Comparison of ENCODE assay signal across 7 cellular contexts in genomic region chr15:74459798-74460197, GRCh38. TPM values are rescaled to one million over a fixed set of nuclear protein-coding genes. Genes with fewer than 3 reads are reported as not detected.
DNase-seq lines count a peak whose midpoint lies in the region; ATAC-seq and TF ChIP-seq lines count a peak whose summit lies in the region.
"Not testable (repeated sequence)": the region's sequence is repeated elsewhere in the genome, so short reads cannot be mapped to it uniquely, and the experiment has no call there.

No MANE protein-coding gene starts in this region.

- H3K18ac ChIP-seq in mesenchymal stem cell (ENCODE audit: low read depth in 1 of 2, low read length in 2 of 2): peak overlapping the region in 1 of 2 experiments; percentile 2

- H3K36me3 ChIP-seq in KMS-11 (ENCODE audit: insufficient read depth): not testable (repeated sequence)
- H3K36me3 ChIP-seq in mesenchymal stem cell (ENCODE audit: control insufficient read depth in 1 of 2, insufficient read depth in 2 of 2, low read depth in 1 of 2, low read length in 2 of 2) (peaks cover 8 to 30% of the 10 kb centered on the region in 2 experiments), psoas muscle (ENCODE audit: insufficient read depth in 1 of 2, low read depth in 1 of 2) (peaks cover 0 to 39% of the 10 kb centered on the region in 2 donors)

- not testable (repeated sequence) for H3K27me3 ChIP-seq in KMS-11 (ENCODE audit: insufficient read depth, low read depth); mesenchymal stem cell (ENCODE audit: control insufficient read depth in 1 of 2, insufficient read depth in 1 of 2, low read length in 2 of 2); psoas muscle (ENCODE audit: insufficient read depth in 3 of 3, low read length in 2 of 3)

- WGBS in mesenchymal stem cell: over 99% methylated on average over 14 of the region's 14 CpGs
- WGBS in psoas muscle, 3 donors: 93 to 95% (median 94%) methylated on average over 13 to 14 of the region's 14 CpGs

- not testable (repeated sequence) for DNase-seq in Calu3, T-cell, mesenchymal stem cell, psoas muscle

- H3K27ac Mint-ChIP-seq in Calu3 (ENCODE audit: unreplicated experiment); T-cell: not testable (repeated sequence)
- peak overlapping the region; percentile 97 for H3K27ac Mint-ChIP-seq in activated T-helper 17 cell treated with anti-CD3 and anti-CD28 coated beads, Interleukin-2, amount 50 U/mL, for 72 hours
- H3K27ac Mint-ChIP-seq in dendritic cell treated with granulocyte-macrophage colony-stimulating factor and Interleukin-4, amounts not matched to agents 40 ng/mL and 50 ng/mL, for 4 days: peak overlapping the region; percentile 82

- POLR2A ChIA-PET in T-cell (lab: Charles Lee): not testable (repeated sequence)

- H4K20me1 ChIP-seq in KMS-11 (ENCODE audit: insufficient read depth): not testable (repeated sequence)

- H3K79me1 ChIP-seq in mesenchymal stem cell (replicated peaks; ENCODE audit: low read length, poor library complexity, severe bottlenecking): peaks cover 18% of the 10 kb centered on the region

- not testable (repeated sequence) for TF ChIP-seq CTCF in Calu3 (IDR thresholded peaks at IDR 0.05; ENCODE audit: unreplicated experiment); KMS-11 (conservative IDR thresholded peaks at IDR 0.05; ENCODE audit: low read depth, low read length); psoas muscle (IDR thresholded peaks at IDR 0.05)

- H3K79me2 ChIP-seq in KMS-11 (ENCODE audit: insufficient read depth, low read depth): peaks cover 17% of the 10 kb centered on the region; the same call in 1 of the 2 replicates

- H4K91ac ChIP-seq in mesenchymal stem cell (ENCODE audit: low read length): not testable (repeated sequence)

- H2AK5ac ChIP-seq in mesenchymal stem cell (ENCODE audit: low read length, severe bottlenecking): not testable (repeated sequence)

- H3K9ac ChIP-seq in KMS-11: not testable (repeated sequence)
- H3K9ac ChIP-seq in mesenchymal stem cell (ENCODE audit: low read length): peak overlapping the region; percentile 96

- H2BK5ac ChIP-seq in mesenchymal stem cell (ENCODE audit: low read depth, low read length, poor library complexity, severe bottlenecking): not testable (repeated sequence)

- H4K8ac ChIP-seq in mesenchymal stem cell (ENCODE audit: low read length): not testable (repeated sequence)

- H3K4me1 ChIP-seq in KMS-11 (ENCODE audit: low read depth, poor library complexity, severe bottlenecking) (peaks cover 38% of the 10 kb centered on the region), psoas muscle (peaks cover 12% of the 10 kb centered on the region)
- not testable (repeated sequence) for H3K4me1 ChIP-seq in mesenchymal stem cell (ENCODE audit: control insufficient read depth, insufficient read depth, low read depth, low read length)

- H3K4me3 Mint-ChIP-seq in Calu3 (ENCODE audit: low read depth, unreplicated experiment) (peak overlapping the region; percentile 66), T-cell (peak overlapping the region; percentile 92 to 97 (median 93))
- peak overlapping the region; percentile 88 for H3K4me3 Mint-ChIP-seq in activated T-helper 17 cell treated with anti-CD3 and anti-CD28 coated beads, Interleukin-2, amount 50 U/mL, for 72 hours
- not testable (repeated sequence) for H3K4me3 Mint-ChIP-seq in dendritic cell treated with granulocyte-macrophage colony-stimulating factor and Interleukin-4, amounts not matched to agents 40 ng/mL and 50 ng/mL, for 4 days

- H3K36me3 Mint-ChIP-seq in Calu3 (ENCODE audit: insufficient read depth, unreplicated experiment) (peaks cover 19% of the 10 kb centered on the region), T-cell (peaks cover 25% of the 10 kb centered on the region)
- peaks cover 40% of the 10 kb centered on the region for H3K36me3 Mint-ChIP-seq in activated T-helper 17 cell treated with anti-CD3 and anti-CD28 coated beads, Interleukin-2, amount 50 U/mL, for 72 hours (ENCODE audit: low read depth)
- H3K36me3 Mint-ChIP-seq in dendritic cell treated with granulocyte-macrophage colony-stimulating factor and Interleukin-4, amounts not matched to agents 40 ng/mL and 50 ng/mL, for 4 days (ENCODE audit: low read depth): peaks cover 39% of the 10 kb centered on the region

- H2BK15ac ChIP-seq in mesenchymal stem cell (ENCODE audit: low read depth, poor library complexity, severe bottlenecking): not testable (repeated sequence)

- not testable (repeated sequence) for H2BK12ac ChIP-seq in mesenchymal stem cell (ENCODE audit: low read length in 2 of 2)

- not testable (repeated sequence) for H3K9me3 ChIP-seq in mesenchymal stem cell (ENCODE audit: control insufficient read depth, low read length); psoas muscle

- H3K27me3 Mint-ChIP-seq in Calu3 (ENCODE audit: unreplicated experiment); T-cell; activated T-helper 17 cell treated with anti-CD3 and anti-CD28 coated beads, Interleukin-2, amount 50 U/mL, for 72 hours; dendritic cell treated with granulocyte-macrophage colony-stimulating factor and Interleukin-4, amounts not matched to agents 40 ng/mL and 50 ng/mL, for 4 days: not testable (repeated sequence)

- not testable (repeated sequence) for H3K27ac ChIP-seq in KMS-11; mesenchymal stem cell (ENCODE audit: low read length, poor library complexity, severe bottlenecking); psoas muscle

- not testable (repeated sequence) for H2AFZ ChIP-seq in KMS-11 (ENCODE audit: low read depth); mesenchymal stem cell (ENCODE audit: low read depth, low read length)

- not testable (repeated sequence) for ATAC-seq in T-cell (replicated peaks in 1 of 4); activated T-helper 17 cell treated with anti-CD3 and anti-CD28 coated beads, Interleukin-2, amount 50 U/mL, for 72 hours (replicated peaks); psoas muscle

- BruUV-seq in Calu3 (replicated peaks; lab: Mats Ljungman, UMichigan): not testable (repeated sequence)

- not testable (repeated sequence) for H3K14ac ChIP-seq in mesenchymal stem cell (ENCODE audit: low read length in 2 of 2)

- not testable (repeated sequence) for H3K23ac ChIP-seq in mesenchymal stem cell (ENCODE audit: low read length in 2 of 2)

- peaks cover 26% of the 10 kb centered on the region for H3K4me1 Mint-ChIP-seq in Calu3 (ENCODE audit: low read depth, unreplicated experiment)
- H3K4me1 Mint-ChIP-seq in T-cell: peaks cover 50 to 56% (median 50%) of the 10 kb centered on the region in 3 donors
- H3K4me1 Mint-ChIP-seq in activated T-helper 17 cell treated with anti-CD3 and anti-CD28 coated beads, Interleukin-2, amount 50 U/mL, for 72 hours: peaks cover 30% of the 10 kb centered on the region
- peaks cover 51% of the 10 kb centered on the region for H3K4me1 Mint-ChIP-seq in dendritic cell treated with granulocyte-macrophage colony-stimulating factor and Interleukin-4, amounts not matched to agents 40 ng/mL and 50 ng/mL, for 4 days (ENCODE audit: low read depth)

- H3K4me2 ChIP-seq in KMS-11: peak overlapping the region; percentile 84
- not testable (repeated sequence) for H3K4me2 ChIP-seq in mesenchymal stem cell (ENCODE audit: low read length, poor library complexity, severe bottlenecking)

- H3K4ac ChIP-seq in mesenchymal stem cell (ENCODE audit: low read depth in 1 of 2, low read length in 2 of 2): not testable (repeated sequence)

- CTCF ChIA-PET in Calu3 (lab: Charles Lee): interaction anchor here (0.7 kb wide), 1 partner anchor 509 kb away, joined by 6 read pairs; no protein-coding TSS in a partner anchor
- CTCF ChIA-PET in T-cell (lab: Charles Lee): interaction anchor here in 1 of 2 donors (0.6 kb wide), 1 partner anchor 25 kb away, joined by 4 read pairs; no protein-coding TSS in a partner anchor

- H3K9me3 Mint-ChIP-seq in Calu3 (ENCODE audit: low read depth, unreplicated experiment); T-cell; activated T-helper 17 cell treated with anti-CD3 and anti-CD28 coated beads, Interleukin-2, amount 50 U/mL, for 72 hours: not testable (repeated sequence)
- peaks cover 17% of the 10 kb centered on the region for H3K9me3 Mint-ChIP-seq in dendritic cell treated with granulocyte-macrophage colony-stimulating factor and Interleukin-4, amounts not matched to agents 40 ng/mL and 50 ng/mL, for 4 days

- intact Hi-C loops in Calu3 (cut with micrococcal nuclease; ENCODE audit: unreplicated experiment) (loop anchor here (2.0 kb wide), 1 partner anchor 87 kb away; no protein-coding TSS in a partner anchor), psoas muscle (cut with DNase I) (loop anchor here (2.0 to 10.0 kb wide), 2 partner anchors 81 to 85 kb away; partner anchors contain the start of gene ARID3B (in 2 of the 2))
- intact Hi-C loops in dendritic cell treated with granulocyte-macrophage colony-stimulating factor and Interleukin-4, amounts not matched to agents 40 ng/mL and 50 ng/mL, for 4 days (cut with micrococcal nuclease): loop anchor here (2.0 to 5.0 kb wide), 3 partner anchors 87 to 155 kb away; partner anchors contain the start of gene CLK3

- not testable (repeated sequence) for H3K4me3 ChIP-seq in KMS-11 (IDR thresholded peaks at IDR 0.05; ENCODE audit: insufficient read depth, low read depth, low read length)
- peak overlapping the region in 1 of 2 experiments; percentile 100 for H3K4me3 ChIP-seq in mesenchymal stem cell (ENCODE audit: insufficient read depth in 1 of 2, low read depth in 1 of 2, low read length in 2 of 2)
- peak overlapping the region; percentile 96 for H3K4me3 ChIP-seq in psoas muscle

- not testable (repeated sequence) for H2BK120ac ChIP-seq in mesenchymal stem cell (ENCODE audit: low read depth, low read length)

RNA-seq across cellular contexts. Expression of gene UBL7, which starts 1.2 kb away (rescaled TPM):
- total RNA-seq in Calu3 (2022): 38.5 and 43.8 TPM in 2 replicates
- total RNA-seq in T-cell: 10 to 100 TPM; 26.1 to 59.9 (median 55.3) TPM
- total RNA-seq in activated T-helper 17 cell treated with anti-CD3 and anti-CD28 coated beads, Interleukin-2, amount 50 U/mL, for 72 hours: 10 to 100 TPM; 38.0 to 52.6 TPM
- 26.3 TPM for polyA plus RNA-seq in mesenchymal stem cell (2013, experiment 1 of 2)
- 25.3 TPM for polyA plus RNA-seq in mesenchymal stem cell (2013, experiment 2 of 2)
- total RNA-seq in psoas muscle: 10 to 100 TPM; 52.3 to 72.7 (median 59.7) TPM
- polyA plus RNA-seq in psoas muscle: 10 to 100 TPM; 45.5 to 91.7 (median 62.8) TPM

RNA-seq across cellular contexts. Expression of gene SEMA7A, which starts 26.0 kb away (rescaled TPM):
- total RNA-seq in Calu3 (2022) (67.6 and 74.8 TPM in 2 replicates), T-cell (1 to 10 TPM; 2.0 to 4.7 (median 3.1) TPM), psoas muscle (1 to 10 TPM in 3 of 4 donors, under 1 TPM in 1; 0.71 to 2.0 (median 1.5) TPM)
- 10 to 100 TPM; 11.7 to 44.9 TPM for total RNA-seq in activated T-helper 17 cell treated with anti-CD3 and anti-CD28 coated beads, Interleukin-2, amount 50 U/mL, for 72 hours
- polyA plus RNA-seq in mesenchymal stem cell (2013, experiment 1 of 2): 0.94 TPM
- 1.1 TPM for polyA plus RNA-seq in mesenchymal stem cell (2013, experiment 2 of 2)
- 1 to 10 TPM in 1 of 3 donors, under 1 TPM in 2; 0.44 to 1.2 (median 0.46) TPM for polyA plus RNA-seq in psoas muscle
